13 cellular contexts compared by ENCODE assay signal in the genomic region with DNA sequence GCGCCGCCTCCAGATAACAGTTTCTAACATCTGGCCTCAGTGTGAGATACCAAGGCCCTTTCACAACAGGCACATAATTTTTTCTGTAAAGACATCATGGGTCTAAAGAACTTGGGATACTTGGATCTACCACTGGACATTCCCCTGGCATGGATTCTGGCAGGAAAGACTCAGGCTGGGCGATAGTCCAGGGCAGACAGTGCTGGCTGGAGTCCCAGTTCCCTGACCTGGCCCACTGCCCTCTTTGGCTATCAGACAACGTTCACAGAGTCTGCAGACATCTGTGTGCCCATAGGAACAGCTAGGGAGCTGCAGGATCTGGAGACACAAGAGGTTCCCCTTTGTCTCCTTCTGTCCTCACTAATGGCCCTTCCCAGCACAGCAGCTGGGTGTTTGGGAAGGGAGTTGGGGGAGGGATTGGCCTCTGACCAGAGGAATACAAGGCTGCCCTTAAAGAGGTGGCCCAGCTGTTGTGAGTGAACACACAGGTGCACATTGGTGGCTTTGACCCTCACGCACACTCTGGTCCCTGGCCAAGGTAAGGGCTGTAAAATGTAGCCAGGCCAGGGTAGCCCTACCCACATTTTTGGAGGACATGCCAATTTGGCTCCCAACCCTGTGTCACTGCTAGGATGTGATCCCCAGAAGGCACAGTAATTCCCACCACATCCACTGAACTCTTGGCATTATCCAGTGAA.
A peak's percentile ranks its signal among the peaks of the same experiment; 100 is the strongest.
DNase-seq lines count a peak whose midpoint lies in the region; ATAC-seq and TF ChIP-seq lines count a peak whose summit lies in the region.
"Had no signal": no experiment of that assay in that cellular context is flagged by ENCODE, and none has a peak within 500 bp of the region (broad histone marks: within the 10 kb centered on the region; RNA-seq: fewer than 3 reads in every experiment).

No MANE protein-coding gene starts in this region.

- H3K36me3 ChIP-seq in heart right ventricle: no peaks in the 10 kb centered on the region
- H3K36me3 ChIP-seq in osteoblast (ENCODE audit: insufficient read depth, low read length): no peaks in the 10 kb centered on the region

- TF ChIP-seq CTCF in AG10803 (conservative IDR thresholded peaks at IDR 0.05; ENCODE audit: low read length) (no peak), heart right ventricle (IDR thresholded peaks at IDR 0.05) (no peak), osteoblast (IDR thresholded peaks at IDR 0.05; ENCODE audit: extremely low read depth, low read depth, low read length) (no peak)

- DNase-seq in AG10803 (ENCODE audit: low read depth) (peak; percentile 75), RPMI7951 (ENCODE audit: low read depth) (peak; percentile 37), heart right ventricle (peak; percentile 21 to 44), osteoblast (ENCODE audit: insufficient read length, low spot score, missing footprints) (peak; percentile 65), NCI-H1417 (lab: John Stamatoyannopoulos, UW) (no peak), COLO829 (ENCODE audit: low spot score) (no peak)
- DNase-seq: activated CD8-positive, alpha-beta memory T cell treated with anti-CD3 and anti-CD28 coated beads, Interleukin-2, amount 50 U/mL, for 48 hours; activated naive CD4-positive, alpha-beta T cell treated with anti-CD3 and anti-CD28 coated beads, Interleukin-2, amount 10 ng/mL, durations not matched to agents 7 days and 5 days; cerebellar nuclear complex; T-helper 17 cell had no signal

- no peaks in the 10 kb centered on the region for H3K9me3 ChIP-seq in heart right ventricle
- no peaks in the 10 kb centered on the region for H3K9me3 ChIP-seq in osteoblast (ENCODE audit: low read depth, low read length)

- H3K4me1 ChIP-seq in heart right ventricle (peaks cover 0 to 4% (median 0%) of the 10 kb centered on the region in 9 donors), osteoblast (ENCODE audit: insufficient read depth, low read length) (no peaks in the 10 kb centered on the region)

- H3K4me2 ChIP-seq in osteoblast (ENCODE audit: insufficient read depth, low read length): no peak overlapping the region

- H3K27ac ChIP-seq in heart right ventricle: no peak overlapping the region
- H3K27ac ChIP-seq in osteoblast (ENCODE audit: low read depth, low read length): no peak overlapping the region

- peaks cover 0 to 3% (median 0%) of the 10 kb centered on the region in 7 donors for H3K27me3 ChIP-seq in heart right ventricle
- no peaks in the 10 kb centered on the region for H3K27me3 ChIP-seq in osteoblast (ENCODE audit: insufficient read depth, low read length)

- H3K4me3 ChIP-seq in AG10803 (ENCODE audit: low read length): no peak overlapping the region
- H3K4me3 ChIP-seq in heart right ventricle: no peak overlapping the region
- no peak overlapping the region for H3K4me3 ChIP-seq in osteoblast (ENCODE audit: insufficient read depth, low read length)

- no peak overlapping the region for H2AFZ ChIP-seq in osteoblast (ENCODE audit: low read length)

- 20 to 34% methylated on average over 5 of the region's 5 CpGs for WGBS in heart right ventricle, 2 donors

- intact Hi-C loops in heart right ventricle (cut with DNase I): no loop called here

- H3K79me2 ChIP-seq in osteoblast (ENCODE audit: insufficient read depth, low read length): no peaks in the 10 kb centered on the region

- H4K20me1 ChIP-seq in osteoblast (ENCODE audit: insufficient read depth, low read length): no peaks in the 10 kb centered on the region

- peak; percentile 72 to 93 (median 86) for ATAC-seq in heart right ventricle
- no peak for ATAC-seq in HG03460 (IDR thresholded peaks at IDR 0.05; ENCODE audit: unreplicated experiment)
- no peak for ATAC-seq in GM18858 (IDR thresholded peaks at IDR 0.05; ENCODE audit: unreplicated experiment)
- ATAC-seq: activated CD4-positive, CD25-positive, alpha-beta regulatory T cell treated with anti-CD3 and anti-CD28 coated beads, Interleukin-2, amount 50 U/mL, for 24 hours; T-helper 17 cell had no signal

Comparison
In these comparisons a context has a peak if more than half of its experiments do, and no peak if none do; other contexts are left out.
1. DNase-seq: peak in AG10803 (single experiment), RPMI7951 (single experiment), heart right ventricle (2 of 2) and osteoblast (single experiment); none in NCI-H1417 (0 of 3) and COLO829 (single experiment).
2. ATAC-seq: peak in heart right ventricle (8 of 8); none in HG03460 (single experiment) and GM18858 (single experiment).